ENCODE assay signal across 10 cellular contexts in the genomic region with DNA sequence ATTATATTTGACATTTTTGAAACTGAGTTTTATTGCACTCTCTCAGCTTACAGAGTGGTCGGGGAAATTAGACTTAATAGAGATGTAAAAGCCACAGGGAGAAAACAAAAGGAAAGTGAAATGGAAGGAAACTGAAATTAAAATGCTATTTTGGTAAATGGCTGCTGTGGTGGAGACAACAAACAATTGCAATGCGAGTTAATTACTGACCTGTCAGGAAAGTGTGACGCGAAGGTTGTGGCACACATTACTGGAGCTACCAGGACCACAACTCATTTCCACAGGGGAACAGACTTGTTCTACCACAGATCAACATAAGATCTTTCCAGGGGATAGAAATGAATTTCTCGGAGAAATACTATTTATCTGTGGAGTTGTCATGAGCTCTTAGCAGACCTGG. TPM values are rescaled to one million over a fixed set of nuclear protein-coding genes. Genes with fewer than 3 reads are reported as not detected.
DNase-seq lines count a peak whose midpoint lies in the region; ATAC-seq and TF ChIP-seq lines count a peak whose summit lies in the region.
"Had no signal": no experiment of that assay in that cellular context is flagged by ENCODE, and none has a peak within 500 bp of the region (broad histone marks: within the 10 kb centered on the region; RNA-seq: fewer than 3 reads in every experiment).

No MANE protein-coding gene starts in this region.

- no peak for TF ChIP-seq CTCF in spleen (IDR thresholded peaks at IDR 0.05 in 8 of 11, conservative IDR thresholded peaks at IDR 0.05 in 3 of 11)

- WGBS in spleen, 5 donors = 53 to 66% (median 59%) methylated on average over 5 of the region's 5 CpGs

- H3K4me3 Mint-ChIP-seq in activated T-cell treated with anti-CD3 and anti-CD28 coated beads, Interleukin-2, amount 50 U/mL, for 72 hours = peak overlapping the region; percentile 13 to 68

- intact Hi-C loops in spleen (cut with DNase I; ENCODE audit: low total_unique reads) = no loop called here

- H3K36me3 Mint-ChIP-seq in activated T-cell treated with anti-CD3 and anti-CD28 coated beads, Interleukin-2, amount 50 U/mL, for 72 hours (ENCODE audit: insufficient read depth in 2 of 2) = peaks cover 0 to 5% of the 10 kb centered on the region in 2 donors

- no peak for ATAC-seq in activated T-cell treated with anti-CD3 and anti-CD28 coated beads, Interleukin-2, amount 50 U/mL, for 72 hours (replicated peaks in 1 of 2)
- ATAC-seq in GM21825 (IDR thresholded peaks at IDR 0.05; ENCODE audit: unreplicated experiment) (peak; percentile 59), HG03558 (IDR thresholded peaks at IDR 0.05; ENCODE audit: extremely low read depth, unreplicated experiment) (peak; percentile 50), HG02970 (IDR thresholded peaks at IDR 0.05; ENCODE audit: low FRiP score, unreplicated experiment) (no peak)

- H3K27me3 ChIP-seq in spleen (replicated peaks in 1 of 7) = no peaks in the 10 kb centered on the region

- peaks cover 49 to 99% (median 84%) of the 10 kb centered on the region in 6 donors for H3K4me1 ChIP-seq in spleen

- no peak for DNase-seq in activated T-cell treated with anti-CD3 and anti-CD28 coated beads, Interleukin-2, amount 50 U/mL, for 72 hours
- DNase-seq in activated T-cell treated with anti-CD3 and anti-CD28 coated beads for 4 hours (no peak), spleen (no peak), C1 segment of cervical spinal cord (lab: John Stamatoyannopoulos, UW) (no peak), GF-D8 (lab: John Stamatoyannopoulos, UW) (no peak)
- DNase-seq: NK-92 treated with Interleukin-12 subunit alpha and Interleukin-12 subunit beta, amount 100 ng/mL, for 24 hours; stimulated activated CD4-positive, alpha-beta T cell treated with anti-CD3 and anti-CD28 coated beads, Interleukin-12 subunit alpha, Interleukin-12 subunit beta, amount 100 ng/mL, for 4 hours had no signal

- peak overlapping the region; percentile 83 for H3K27ac Mint-ChIP-seq in activated T-cell treated with anti-CD3 and anti-CD28 coated beads, Interleukin-2, amount 50 U/mL, for 72 hours

- H3K4me1 Mint-ChIP-seq in activated T-cell treated with anti-CD3 and anti-CD28 coated beads, Interleukin-2, amount 50 U/mL, for 72 hours (ENCODE audit: low read depth) = peaks cover 91% of the 10 kb centered on the region

- no peaks in the 10 kb centered on the region for H3K36me3 ChIP-seq in spleen

- H3K27me3 Mint-ChIP-seq in activated T-cell treated with anti-CD3 and anti-CD28 coated beads, Interleukin-2, amount 50 U/mL, for 72 hours (ENCODE audit: low read depth) = no peaks in the 10 kb centered on the region

- H3K27ac ChIP-seq in spleen = peak overlapping the region in 6 of 8 donors; percentile 5 to 88 (median 84)

- peak overlapping the region in 1 of 8 donors; percentile 1 for H3K4me3 ChIP-seq in spleen

- no peaks in the 10 kb centered on the region for H3K9me3 Mint-ChIP-seq in activated T-cell treated with anti-CD3 and anti-CD28 coated beads, Interleukin-2, amount 50 U/mL, for 72 hours

- no peak for TF ChIP-seq POLR2A in spleen (IDR thresholded peaks at IDR 0.05)

- no peaks in the 10 kb centered on the region for H3K9me3 ChIP-seq in spleen

RNA-seq across cellular contexts. Expression of gene ARHGAP15, which starts 19.5 kb away (rescaled TPM):
- total RNA-seq in activated T-cell treated with anti-CD3 and anti-CD28 coated beads, Interleukin-2, amount 50 U/mL, for 72 hours = 100 to 1,000 TPM in 1 of 2 donors, 10 to 100 TPM in 1; 94.6 to 111 TPM
- 100 to 1,000 TPM in 6 of 7 donors, 10 to 100 TPM in 1; 99.0 to 219 (median 142) TPM for total RNA-seq in spleen
- 10 to 100 TPM; 55.8 to 76.6 (median 60.9) TPM for polyA plus RNA-seq in spleen

Comparison
In these comparisons a context has a peak if more than half of its experiments do, and no peak if none do; other contexts are left out.
1. ATAC-seq: peak in GM21825 (single experiment) and HG03558 (single experiment); none in activated T-cell treated with anti-CD3 and anti-CD28 coated beads, Interleukin-2, amount 50 U/mL, for 72 hours (0 of 2) and HG02970 (single experiment).